ENCODE assay signal across 8 cellular contexts in the genomic region with DNA sequence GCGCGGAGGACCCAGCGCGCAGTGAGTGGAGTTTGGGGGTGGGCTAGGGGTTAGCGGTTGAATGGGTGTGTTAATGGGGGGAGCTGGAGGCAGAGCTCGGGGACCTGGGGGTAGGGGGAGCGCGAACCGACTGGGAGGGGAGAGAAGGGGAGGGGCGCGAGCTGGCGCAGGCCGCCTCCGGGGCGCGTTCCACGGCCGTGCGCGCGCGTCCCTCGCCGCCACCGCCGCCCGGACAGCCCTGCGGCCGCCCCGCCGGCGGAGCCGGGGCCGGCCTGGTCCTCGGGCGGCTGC. TPM values are rescaled to one million over a fixed set of nuclear protein-coding genes. Genes with fewer than 3 reads are reported as not detected.
DNase-seq lines count a peak whose midpoint lies in the region; ATAC-seq, FAIRE-seq and TF ChIP-seq lines count a peak whose summit lies in the region.

TSS of gene ADGRL2 (plus strand) at position 194 of the 291 bp plus-strand sequence. CDS start 36,051 bp downstream, outside the sequence.

- no peak within 1 kb of the TSS for H3K27ac Mint-ChIP-seq in naive thymus-derived CD4-positive, alpha-beta T cell

- H3K9me3 Mint-ChIP-seq in naive thymus-derived CD4-positive, alpha-beta T cell, result peaks cover 0 to 4% (median 0%) of the 10 kb centered on the region in 11 donors

- H4K20me1 ChIP-seq in endothelial cell of umbilical vein (replicated peaks; ENCODE audit: control insufficient read depth, extremely low read depth, insufficient read depth, low read length), result no peaks in the 10 kb centered on the region

- dilution Hi-C loops in endothelial cell of umbilical vein (cut with MboI; ENCODE audit: extremely low pct_ligation_motif_present, low sequenced_read_pairs), result no loop called here

- H3K4me2 ChIP-seq in endothelial cell of umbilical vein (ENCODE audit: insufficient read depth, low read length), result peak within 1 kb of the TSS; percentile 97

- CTCF ChIA-PET in endothelial cell of umbilical vein (lab: Charles Lee), result interaction anchor here (0.5 to 6.6 kb wide), 9 partner anchors 11 to 1583 kb away, joined by 3 to 95 read pairs (median 4); no protein-coding TSS in a partner anchor
- CTCF ChIA-PET in naive thymus-derived CD4-positive, alpha-beta T cell (lab: Charles Lee), result no interaction called here

- H3K4me1 ChIP-seq in ES-I3 (ENCODE audit: insufficient read depth, low read length), result peaks cover 15% of the 10 kb centered on the region; the same call in 1 of the 2 replicates
- H3K4me1 ChIP-seq in endothelial cell of umbilical vein (ENCODE audit: control insufficient read depth, extremely low read depth, insufficient read depth, low read length), result peaks cover 10% of the 10 kb centered on the region
- H3K4me1 ChIP-seq in naive thymus-derived CD4-positive, alpha-beta T cell (ENCODE audit: control insufficient read depth in 2 of 2, insufficient read depth in 2 of 2, low read length in 2 of 2), result no peaks in the 10 kb centered on the region

- H3K9ac ChIP-seq in ES-I3 (ENCODE audit: low read depth, low read length) (peak within 1 kb of the TSS; percentile 90), endothelial cell of umbilical vein (replicated peaks; ENCODE audit: extremely low read depth, insufficient read depth, low read length) (peak within 1 kb of the TSS; percentile 80)

- DNase-seq in NCI-H69 (lab: John Stamatoyannopoulos, UW), result peak; percentile 28
- DNase-seq in endothelial cell of umbilical vein (ENCODE audit: low read depth, low spot score), result no peak
- no peak for DNase-seq in naive thymus-derived CD4-positive, alpha-beta T cell
- DNase-seq in OCI-M1 (lab: John Stamatoyannopoulos, UW), result no peak
- DNase-seq in stimulated activated naive CD4-positive, alpha-beta T cell (lab: John Stamatoyannopoulos, UW), result no peak
- DNase-seq in activated CD4-positive, alpha-beta T cell treated with anti-CD3 and anti-CD28 coated beads for 48 hours, result no peak

- POLR2A ChIA-PET in endothelial cell of umbilical vein (lab: Charles Lee), result interaction anchor here (0.5 to 1.9 kb wide), 2 partner anchors 34 to 58 kb away, joined by 3 to 5 read pairs; no protein-coding TSS in a partner anchor
- POLR2A ChIA-PET in naive thymus-derived CD4-positive, alpha-beta T cell (lab: Charles Lee), result no interaction called here

- H3K4me3 ChIP-seq in endothelial cell of umbilical vein (replicated peaks in 1 of 3; ENCODE audit: insufficient read depth in 1 of 3, low read depth in 1 of 3, low read length in 3 of 3), result peak within 1 kb of the TSS; percentile 71 to 99 (median 89)
- H3K4me3 ChIP-seq in naive thymus-derived CD4-positive, alpha-beta T cell (ENCODE audit: low read length), result no peak within 1 kb of the TSS

- peaks cover 0 to 18% (median 6%) of the 10 kb centered on the region in 7 donors for H3K4me1 Mint-ChIP-seq in naive thymus-derived CD4-positive, alpha-beta T cell

- intact Hi-C loops in endothelial cell of umbilical vein (cut with micrococcal nuclease), result loop anchor here (1.0 to 10.0 kb wide), 10 partner anchors 97 to 1583 kb away; no protein-coding TSS in a partner anchor
- intact Hi-C loops in naive thymus-derived CD4-positive, alpha-beta T cell (cut with micrococcal nuclease), result no loop called here

- H3K9me1 ChIP-seq in endothelial cell of umbilical vein (replicated peaks; ENCODE audit: control insufficient read depth, extremely low read depth, insufficient read depth, low read length), result no peaks in the 10 kb centered on the region

- no peak for FAIRE-seq in endothelial cell of umbilical vein (lab: Jason Lieb, UNC)

- H3K27me3 Mint-ChIP-seq in naive thymus-derived CD4-positive, alpha-beta T cell, result peaks cover 44 to 59% (median 46%) of the 10 kb centered on the region in 5 donors

- H2AFZ ChIP-seq in endothelial cell of umbilical vein (ENCODE audit: low read depth, low read length), result peak within 1 kb of the TSS; percentile 96

- peak within 1 kb of the TSS in 6 of 10 donors; percentile 16 to 59 (median 39) for H3K4me3 Mint-ChIP-seq in naive thymus-derived CD4-positive, alpha-beta T cell

- TF ChIP-seq CTCF in endothelial cell of umbilical vein (IDR thresholded peaks at IDR 0.05; ENCODE audit: extremely low read depth in 1 of 2, insufficient read depth in 1 of 2, low read depth in 1 of 2, low read length in 2 of 2), result no peak

- peak within 1 kb of the TSS; percentile 79 for H3K27ac ChIP-seq in endothelial cell of umbilical vein (ENCODE audit: insufficient read depth, low read depth, low read length)
- no peak within 1 kb of the TSS for H3K27ac ChIP-seq in naive thymus-derived CD4-positive, alpha-beta T cell (ENCODE audit: low read depth, low read length)

- H3K9me3 ChIP-seq in ES-I3 (ENCODE audit: control insufficient read depth, insufficient read depth, low read length) (no peaks in the 10 kb centered on the region), endothelial cell of umbilical vein (replicated peaks; ENCODE audit: control insufficient read depth, insufficient read depth, low read length) (no peaks in the 10 kb centered on the region)
- no peaks in the 10 kb centered on the region for H3K9me3 ChIP-seq in naive thymus-derived CD4-positive, alpha-beta T cell (ENCODE audit: control insufficient read depth in 2 of 3, low read length in 3 of 3)

- no peaks in the 10 kb centered on the region for H3K27me3 ChIP-seq in endothelial cell of umbilical vein (ENCODE audit: control insufficient read depth in 2 of 2, insufficient read depth in 2 of 2, low read length in 2 of 2)
- H3K27me3 ChIP-seq in naive thymus-derived CD4-positive, alpha-beta T cell (ENCODE audit: control insufficient read depth in 2 of 2, insufficient read depth in 2 of 2, low read length in 2 of 2), result no peaks in the 10 kb centered on the region

- peaks cover 26% of the 10 kb centered on the region for H3K79me2 ChIP-seq in endothelial cell of umbilical vein (ENCODE audit: control insufficient read depth, insufficient read depth, low read length)

- TF ChIP-seq POLR2A in endothelial cell of umbilical vein (IDR thresholded peaks at IDR 0.05; ENCODE audit: low read depth, low read length), result no peak

- H3K36me3 ChIP-seq in ES-I3 (ENCODE audit: insufficient read depth, low read length), result no peaks in the 10 kb centered on the region
- no peaks in the 10 kb centered on the region for H3K36me3 ChIP-seq in endothelial cell of umbilical vein (ENCODE audit: control insufficient read depth in 2 of 2, extremely low read depth in 1 of 2, insufficient read depth in 2 of 2, low read length in 2 of 2)
- H3K36me3 ChIP-seq in naive thymus-derived CD4-positive, alpha-beta T cell (ENCODE audit: control insufficient read depth in 2 of 3, insufficient read depth in 3 of 3, low read length in 3 of 3), result no peaks in the 10 kb centered on the region

- H3K36me3 Mint-ChIP-seq in naive thymus-derived CD4-positive, alpha-beta T cell, result peaks cover 0 to 5% (median 0%) of the 10 kb centered on the region in 5 donors

- BruUV-seq in endothelial cell of umbilical vein (replicated peaks; lab: Mats Ljungman, UMichigan), result no TSS peak

- ATAC-seq in naive thymus-derived CD4-positive, alpha-beta T cell, result no peak
- ATAC-seq in GM19397 (IDR thresholded peaks at IDR 0.05; ENCODE audit: unreplicated experiment), result no peak

TF ChIP-seq in endothelial cell of umbilical vein, 7 proteins besides CTCF, POLR2A, EP300 and RAD21:
- TF ChIP-seq, protein P1, sequence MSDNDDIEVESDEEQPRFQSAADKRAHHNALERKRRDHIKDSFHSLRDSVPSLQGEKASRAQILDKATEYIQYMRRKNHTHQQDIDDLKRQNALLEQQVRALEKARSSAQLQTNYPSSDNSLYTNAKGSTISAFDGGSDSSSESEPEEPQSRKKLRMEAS (IDR thresholded peaks at IDR 0.05; ENCODE audit: insufficient read depth, insufficient read length), result no peak
- no peak for TF ChIP-seq POLR2AphosphoS5 (IDR thresholded peaks at IDR 0.05; ENCODE audit: insufficient read depth, low read depth, low read length)
- no peak for TF ChIP-seq JUN (IDR thresholded peaks at IDR 0.05; ENCODE audit: borderline replicate concordance, insufficient read depth, insufficient read length, low read depth)
- TF ChIP-seq FOS (IDR thresholded peaks at IDR 0.05; ENCODE audit: borderline replicate concordance, insufficient read depth, low read length), result no peak
- no peak for TF ChIP-seq EZH2 (IDR thresholded peaks at IDR 0.05; ENCODE audit: borderline replicate concordance, low read depth, low read length, severe bottlenecking)
- no peak for TF ChIP-seq GATA2 (IDR thresholded peaks at IDR 0.05; ENCODE audit: insufficient read depth, insufficient read length, low read depth, low read length)
- no peak for TF ChIP-seq MYC (IDR thresholded peaks at IDR 0.05; ENCODE audit: low read depth, low read length)

RNA-seq across cellular contexts. Expression of gene ADGRL2, which starts in this region (rescaled TPM):
- 40.0 and 46.1 TPM in 2 replicates for total RNA-seq in endothelial cell of umbilical vein
- 32.7 and 78.3 TPM in 2 replicates for polyA plus RNA-seq in endothelial cell of umbilical vein
- polyA plus RNA-seq in endothelial cell of umbilical vein (2011; cell fraction: cytosol; rRNA removed), result 33.7 and 43.6 TPM in 2 replicates
- polyA plus RNA-seq in endothelial cell of umbilical vein (2011; cell fraction: nucleus; rRNA removed), result 60.6 and 92.9 TPM in 2 replicates
- polyA plus RNA-seq in endothelial cell of umbilical vein (2012), result 34.1 and 49.5 TPM in 2 replicates
- 221 and 231 TPM in 2 replicates for polyA minus RNA-seq in endothelial cell of umbilical vein
- not detected for polyA minus RNA-seq in endothelial cell of umbilical vein (2011; cell fraction: cytosol; rRNA and poly(A)+ RNA removed)
- 92.9 and 145 TPM in 2 replicates for polyA minus RNA-seq in endothelial cell of umbilical vein (2011; cell fraction: nucleus; rRNA and poly(A)+ RNA removed)
- not detected for total RNA-seq in naive thymus-derived CD4-positive, alpha-beta T cell
- not detected for polyA plus RNA-seq in naive thymus-derived CD4-positive, alpha-beta T cell

Comparison
In these comparisons a context has a peak if more than half of its experiments do, and no peak if none do; other contexts are left out.
1. RNA of gene ADGRL2 (total RNA-seq): 40.0 to 46.1 TPM in endothelial cell of umbilical vein; not detected in naive thymus-derived CD4-positive, alpha-beta T cell; every median in the first group is over 10 times any median in the second.
2. RNA of gene ADGRL2 (polyA plus RNA-seq): 32.7 to 92.9 TPM in endothelial cell of umbilical vein; not detected in naive thymus-derived CD4-positive, alpha-beta T cell; every median in the first group is over 10 times any median in the second.